ENCODE assay signal across 9 cellular contexts in genomic region chr17:77382356-77382911, GRCh38.
A peak's percentile ranks its signal among the peaks of the same experiment; 100 is the strongest.
DNase-seq lines count a peak whose midpoint lies in the region; ATAC-seq and TF ChIP-seq lines count a peak whose summit lies in the region.
"Had no signal": no experiment of that assay in that cellular context is flagged by ENCODE, and none has a peak within 500 bp of the region (broad histone marks: within the 10 kb centered on the region; RNA-seq: fewer than 3 reads in every experiment).

No MANE protein-coding gene starts in this region.

- H3K36me3 Mint-ChIP-seq in activated T-helper 17 cell treated with anti-CD3 and anti-CD28 coated beads, Interleukin-2, amount 50 U/mL, for 72 hours (ENCODE audit: low read depth), result no peaks in the 10 kb centered on the region
- no peaks in the 10 kb centered on the region for H3K36me3 Mint-ChIP-seq in memory B cell

- no peak for TF ChIP-seq CTCF in left ventricle myocardium inferior (IDR thresholded peaks at IDR 0.05; ENCODE audit: borderline replicate concordance)

- peaks cover 40% of the 10 kb centered on the region for H3K4me1 Mint-ChIP-seq in activated T-helper 17 cell treated with anti-CD3 and anti-CD28 coated beads, Interleukin-2, amount 50 U/mL, for 72 hours
- H3K4me1 Mint-ChIP-seq in memory B cell, result peaks cover 20% of the 10 kb centered on the region

- H3K27me3 ChIP-seq in left ventricle myocardium inferior (ENCODE audit: low read depth) (no peaks in the 10 kb centered on the region), aorta (ENCODE audit: control insufficient read depth in 1 of 2, insufficient read depth in 2 of 2, low read length in 1 of 2) (no peaks in the 10 kb centered on the region)

- no peaks in the 10 kb centered on the region for H3K36me3 ChIP-seq in left ventricle myocardium inferior
- H3K36me3 ChIP-seq in urinary bladder (ENCODE audit: insufficient read depth), result no peaks in the 10 kb centered on the region
- H3K36me3 ChIP-seq in aorta (ENCODE audit: control insufficient read depth in 1 of 2, insufficient read depth in 2 of 2, low read length in 1 of 2), result no peaks in the 10 kb centered on the region

- no peaks in the 10 kb centered on the region for H3K9me3 Mint-ChIP-seq in activated T-helper 17 cell treated with anti-CD3 and anti-CD28 coated beads, Interleukin-2, amount 50 U/mL, for 72 hours
- no peaks in the 10 kb centered on the region for H3K9me3 Mint-ChIP-seq in memory B cell

- H3K27ac Mint-ChIP-seq in activated T-helper 17 cell treated with anti-CD3 and anti-CD28 coated beads, Interleukin-2, amount 50 U/mL, for 72 hours, result peak overlapping the region; percentile 79
- peak overlapping the region; percentile 21 for H3K27ac Mint-ChIP-seq in memory B cell

- 41% methylated on average over 13 of the region's 13 CpGs for WGBS in urinary bladder
- 76 to 82% methylated on average over 13 of the region's 13 CpGs for WGBS in aorta, 2 donors

- H3K9me3 ChIP-seq in left ventricle myocardium inferior (replicated peaks) (no peaks in the 10 kb centered on the region), aorta (ENCODE audit: control insufficient read depth, low read length) (no peaks in the 10 kb centered on the region)

- H3K4me3 Mint-ChIP-seq in activated T-helper 17 cell treated with anti-CD3 and anti-CD28 coated beads, Interleukin-2, amount 50 U/mL, for 72 hours, result peak overlapping the region; percentile 74
- H3K4me3 Mint-ChIP-seq in memory B cell, result peak overlapping the region; percentile 0

- DNase-seq in left ventricle myocardium inferior (no peak), left ventricle myocardium superior (no peak), memory B cell (ENCODE audit: low spot score in 2 of 2) (no peak), aorta (no peak)
- DNase-seq: NCI-H1417 had no signal

- H3K4me3 ChIP-seq in left ventricle myocardium inferior (no peak overlapping the region), urinary bladder (ENCODE audit: low read depth, low read length) (no peak overlapping the region), aorta (ENCODE audit: low read length in 2 of 2) (no peak overlapping the region)

- H3K4me1 ChIP-seq in left ventricle myocardium inferior (peaks cover 100% of the 10 kb centered on the region), urinary bladder (ENCODE audit: insufficient read depth) (peaks cover 8% of the 10 kb centered on the region), aorta (ENCODE audit: control insufficient read depth in 1 of 2, insufficient read depth in 2 of 2, low read length in 2 of 2) (no peaks in the 10 kb centered on the region)

- ATAC-seq in left ventricle myocardium superior (no peak), memory B cell (ENCODE audit: low read depth) (peak; percentile 35), HG03469 (IDR thresholded peaks at IDR 0.05; ENCODE audit: unreplicated experiment) (no peak), aorta (ENCODE audit: low FRiP score) (no peak), HG03342 (IDR thresholded peaks at IDR 0.05; ENCODE audit: unreplicated experiment) (no peak)
- ATAC-seq in activated T-helper 17 cell treated with anti-CD3 and anti-CD28 coated beads, Interleukin-2, amount 50 U/mL, for 72 hours (replicated peaks), result peak; percentile 37

- H3K27me3 Mint-ChIP-seq in activated T-helper 17 cell treated with anti-CD3 and anti-CD28 coated beads, Interleukin-2, amount 50 U/mL, for 72 hours, result no peaks in the 10 kb centered on the region
- H3K27me3 Mint-ChIP-seq in memory B cell, result no peaks in the 10 kb centered on the region

- intact Hi-C loops in left ventricle myocardium inferior (cut with micrococcal nuclease), result no loop called here
- intact Hi-C loops in left ventricle myocardium superior (cut with micrococcal nuclease), result no loop called here
- intact Hi-C loops in aorta (cut with DNase I), result no loop called here

- H3K27ac ChIP-seq in left ventricle myocardium inferior (replicated peaks), result peak overlapping the region; percentile 91
- peak overlapping the region; percentile 44 for H3K27ac ChIP-seq in urinary bladder (ENCODE audit: low read depth)
- H3K27ac ChIP-seq in aorta (ENCODE audit: low read depth in 1 of 2, low read length in 2 of 2), result no peak overlapping the region

Comparison
In these comparisons a context has a peak if more than half of its experiments do, and no peak if none do; other contexts are left out.
1. H3K27ac ChIP-seq: peak in left ventricle myocardium inferior (single experiment) and urinary bladder (single experiment); none in aorta (0 of 2).
2. ATAC-seq: peak in activated T-helper 17 cell treated with anti-CD3 and anti-CD28 coated beads, Interleukin-2, amount 50 U/mL, for 72 hours (single experiment) and memory B cell (single experiment); none in left ventricle myocardium superior (single experiment), HG03469 (single experiment), aorta (single experiment) and HG03342 (single experiment).